In genomic region chr9:3181049-3181953, GRCh38 we compare ENCODE assay signal across 8 cellular contexts.
A peak's percentile ranks its signal among the peaks of the same experiment; 100 is the strongest.
DNase-seq lines count a peak whose midpoint lies in the region; TF ChIP-seq lines count a peak whose summit lies in the region.

No MANE protein-coding gene starts in this region.

- TF ChIP-seq CTCF in foreskin fibroblast (IDR thresholded peaks at IDR 0.05; ENCODE audit: low read depth, low read length) = no peak
- peak in 3 of 4 experiments; percentile 28 to 65 (median 33) for TF ChIP-seq CTCF in prostate gland (IDR thresholded peaks at IDR 0.05)

- DNase-seq in DMS79 (lab: John Stamatoyannopoulos, UW) (peak; percentile 56), GM23248 (peak; percentile 38), NCI-H1694 treated with DMSO at 0.1 percent for 48 hours (lab: John Stamatoyannopoulos, UW) (peak; percentile 66), foreskin fibroblast (peak; percentile 7 to 32), prostate gland (ENCODE audit: low spot score) (peak; percentile 53), activated gamma-delta T cell (lab: John Stamatoyannopoulos, UW) (no peak), AG08396 (ENCODE audit: low spot score) (no peak)
- peak; percentile 1 for DNase-seq in activated CD8-positive, alpha-beta memory T cell treated with anti-CD3 and anti-CD28 coated beads, Interleukin-2, amount 50 U/mL, for 24 hours (ENCODE audit: extremely low read depth)

- TF ChIP-seq POLR2A in prostate gland (IDR thresholded peaks at IDR 0.05) = no peak

- 2 to 4% methylated on average over 69 to 75 of the region's 76 CpGs for WGBS in GM23248 (ENCODE audit: low coverage in 1 of 2, low lambda C conversion rate in 2 of 2, missing lambda C conversion rate in 2 of 2), 2 experiments
- WGBS in prostate gland = 3% methylated on average over 64 of the region's 76 CpGs

- H2AFZ ChIP-seq in GM23248 = peak overlapping the region; percentile 47

- H3K9me2 ChIP-seq in GM23248 (ENCODE audit: insufficient read depth) = no peaks in the 10 kb centered on the region

- H3K36me3 ChIP-seq in GM23248 (ENCODE audit: low read depth) (no peaks in the 10 kb centered on the region), prostate gland (no peaks in the 10 kb centered on the region)

- H3K27me3 ChIP-seq in GM23248 (replicated peaks; ENCODE audit: insufficient read depth) (peaks cover 6% of the 10 kb centered on the region), prostate gland (replicated peaks; ENCODE audit: insufficient read depth) (no peaks in the 10 kb centered on the region)

- no peaks in the 10 kb centered on the region for H3K9me3 ChIP-seq in GM23248 (ENCODE audit: low read depth)
- H3K9me3 ChIP-seq in prostate gland = no peaks in the 10 kb centered on the region

- H4K20me1 ChIP-seq in GM23248 (ENCODE audit: insufficient read depth) = no peaks in the 10 kb centered on the region

- H3K9ac ChIP-seq in GM23248 = no peak overlapping the region

- peak overlapping the region; percentile 43 for H3K4me2 ChIP-seq in GM23248 (ENCODE audit: unreplicated experiment)

- H3K27ac ChIP-seq in GM23248 (no peak overlapping the region), prostate gland (no peak overlapping the region)

- peaks cover 17% of the 10 kb centered on the region; the same call in 1 of the 2 replicates for H3F3A ChIP-seq in GM23248 (ENCODE audit: insufficient read depth)

- peak overlapping the region; percentile 59 for H3K4me3 ChIP-seq in GM23248
- peak overlapping the region; percentile 51 to 58 for H3K4me3 ChIP-seq in foreskin fibroblast (ENCODE audit: low read depth in 1 of 2, low read length in 2 of 2)
- peak overlapping the region; percentile 18 to 32 for H3K4me3 ChIP-seq in prostate gland

- H3K4me1 ChIP-seq in GM23248 (ENCODE audit: insufficient read depth) = peaks cover 29% of the 10 kb centered on the region
- no peaks in the 10 kb centered on the region for H3K4me1 ChIP-seq in prostate gland (replicated peaks)

- intact Hi-C loops in prostate gland (cut with DNase I) = no loop called here

- no peaks in the 10 kb centered on the region for H3K79me2 ChIP-seq in GM23248 (ENCODE audit: insufficient read depth)

- in situ Hi-C loops in GM23248 (cut with MboI) = no loop called here

Comparison
In these comparisons a context has a peak if more than half of its experiments do, and no peak if none do; other contexts are left out.
1. DNase-seq: peak in DMS79 (single experiment), GM23248 (single experiment), NCI-H1694 treated with DMSO at 0.1 percent for 48 hours (single experiment), activated CD8-positive, alpha-beta memory T cell treated with anti-CD3 and anti-CD28 coated beads, Interleukin-2, amount 50 U/mL, for 24 hours (single experiment), foreskin fibroblast (2 of 2) and prostate gland (single experiment); none in activated gamma-delta T cell (single experiment) and AG08396 (single experiment).
2. Peak in every context shown above with its lines, with median percentiles within 50 percentile points of each other: H3K4me3 ChIP-seq.